20 cellular contexts compared by ENCODE assay signal in the genomic region with DNA sequence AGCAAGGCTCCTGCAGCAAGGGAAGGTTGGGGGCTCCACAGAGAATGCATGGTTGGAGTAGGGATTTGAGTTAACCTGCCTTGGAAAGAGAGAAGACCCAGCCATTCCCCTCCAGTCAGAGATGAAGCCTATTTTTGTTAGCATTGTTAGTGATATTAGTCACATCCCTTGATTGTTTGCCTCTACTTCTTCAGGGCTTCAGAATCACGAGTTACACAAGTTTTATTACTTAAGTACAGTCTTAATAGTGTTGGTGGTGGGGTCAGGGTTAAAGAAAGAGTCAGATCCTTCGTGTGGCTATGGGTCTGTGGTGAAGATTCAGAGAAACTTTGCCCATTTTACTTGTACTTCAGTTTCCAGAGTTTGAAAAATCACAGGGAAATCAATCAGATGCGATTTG.
DNase-seq lines count a peak whose midpoint lies in the region; ATAC-seq and TF ChIP-seq lines count a peak whose summit lies in the region.
"Had no signal": no experiment of that assay in that cellular context is flagged by ENCODE, and none has a peak within 500 bp of the region (broad histone marks: within the 10 kb centered on the region; RNA-seq: fewer than 3 reads in every experiment).

No MANE protein-coding gene starts in this region.

- H3K9me3 ChIP-seq in RWPE2 (ENCODE audit: severe bottlenecking): no peaks in the 10 kb centered on the region
- H3K9me3 ChIP-seq: thyroid gland had no signal

- H3K36me3 Mint-ChIP-seq in endothelial cell (ENCODE audit: low read depth, unreplicated experiment): no peaks in the 10 kb centered on the region
- H3K36me3 Mint-ChIP-seq: CD14-positive monocyte had no signal

- H3K4me3 Mint-ChIP-seq in endothelial cell (ENCODE audit: unreplicated experiment): no peak overlapping the region
- H3K4me3 Mint-ChIP-seq: CD14-positive monocyte, IgD-negative memory B cell had no signal

- H3K9me3 Mint-ChIP-seq in endothelial cell (ENCODE audit: unreplicated experiment): no peaks in the 10 kb centered on the region

- no peaks in the 10 kb centered on the region for H3K27me3 ChIP-seq in RWPE2 (ENCODE audit: insufficient read depth, poor library complexity, severe bottlenecking)
- H3K27me3 ChIP-seq: cardiac muscle cell, thyroid gland had no signal

- no peak overlapping the region for H3K27ac Mint-ChIP-seq in endothelial cell (ENCODE audit: unreplicated experiment)
- H3K27ac Mint-ChIP-seq: CD14-positive monocyte, IgD-negative memory B cell had no signal

- TF ChIP-seq CTCF in RWPE2 (IDR thresholded peaks at IDR 0.05; ENCODE audit: poor library complexity, severe bottlenecking) (no peak), fibroblast of pulmonary artery (IDR thresholded peaks at IDR 0.05; ENCODE audit: low read length, missing control alignments) (no peak), endothelial cell (IDR thresholded peaks at IDR 0.05; ENCODE audit: unreplicated experiment) (no peak)

- H3K36me3 ChIP-seq in RWPE2 (ENCODE audit: low read depth): no peaks in the 10 kb centered on the region
- H3K36me3 ChIP-seq: cardiac muscle cell, thyroid gland had no signal

- H3K4me3 ChIP-seq in RWPE2 (ENCODE audit: severe bottlenecking) (no peak overlapping the region), fibroblast of pulmonary artery (replicated peaks; ENCODE audit: low read depth, low read length) (no peak overlapping the region)
- H3K4me3 ChIP-seq: cardiac muscle cell, thyroid gland had no signal

- H3K27me3 Mint-ChIP-seq in endothelial cell (ENCODE audit: unreplicated experiment): no peaks in the 10 kb centered on the region
- H3K27me3 Mint-ChIP-seq: IgD-negative memory B cell had no signal

- in situ Hi-C loops in Caki2 (cut with HindIII; ENCODE audit: low pct_unique_long_range_greater_than_20kb, low sequenced_read_pairs): no loop called here

- ATAC-seq in RWPE2 (ENCODE audit: low read depth) (peak; percentile 75), GM19023 (IDR thresholded peaks at IDR 0.05; ENCODE audit: unreplicated experiment) (no peak), GM21526 (IDR thresholded peaks at IDR 0.05; ENCODE audit: low FRiP score, unreplicated experiment) (no peak)
- ATAC-seq: SK-N-SH treated with all-trans-retinoic acid at 6 μM for 48 hours had no signal

- H3K4me1 Mint-ChIP-seq in endothelial cell (ENCODE audit: unreplicated experiment): peaks cover 2% of the 10 kb centered on the region
- H3K4me1 Mint-ChIP-seq: CD14-positive monocyte, IgD-negative memory B cell had no signal

- DNase-seq in Caki2 (ENCODE audit: low read depth): peak; percentile 34
- DNase-seq in RWPE2 (ENCODE audit: low spot score): no peak
- peak; percentile 92 for DNase-seq in fibroblast of pulmonary artery (ENCODE audit: low read depth)
- DNase-seq in pulmonary artery endothelial cell (ENCODE audit: low read depth, low spot score): peak; percentile 85
- DNase-seq in endothelial cell (ENCODE audit: low spot score): no peak
- DNase-seq in NCI-H1930 (lab: John Stamatoyannopoulos, UW): no peak
- DNase-seq: activated gamma-delta T cell treated with Interleukin-2 at 50 U/mL for 16 hours; DND-41; mesendoderm; NCI-H1105 treated with DMSO at 0.1 percent for 48 hours; NCI-H2227 treated with DMSO at 0.1 percent for 48 hours; stimulated activated CD8-positive, alpha-beta memory T cell treated with anti-CD3 and anti-CD28 coated beads, Interleukin-4, amount 100 ng/mL, for 48 hours; thyroid gland had no signal

- peaks cover 9% of the 10 kb centered on the region for H3K4me1 ChIP-seq in RWPE2 (ENCODE audit: insufficient read depth, poor library complexity, severe bottlenecking)
- H3K4me1 ChIP-seq: parathyroid adenoma, thyroid gland had no signal

- H3K27ac ChIP-seq in RWPE2 (ENCODE audit: poor library complexity, severe bottlenecking): no peak overlapping the region
- H3K27ac ChIP-seq: cardiac muscle cell, parathyroid adenoma, thyroid gland had no signal

Comparison
In these comparisons a context has a peak if more than half of its experiments do, and no peak if none do; other contexts are left out.
1. DNase-seq: peak in Caki2 (single experiment), fibroblast of pulmonary artery (single experiment) and pulmonary artery endothelial cell (single experiment); none in RWPE2 (single experiment), endothelial cell (single experiment) and NCI-H1930 (0 of 2).